In genomic region chr3:156493887-156494286, GRCh38 we compare ENCODE assay signal across 21 cellular contexts.
"Had no signal": no experiment of that assay in that cellular context is flagged by ENCODE, and none has a peak within 500 bp of the region (broad histone marks: within the 10 kb centered on the region; RNA-seq: fewer than 3 reads in every experiment).

No MANE protein-coding gene starts in this region.

- H3K9me3 ChIP-seq: adrenal gland, uterus had no signal

- FAIRE-seq: endometrium, keratinocyte had no signal

- H3K4me3 ChIP-seq: adrenal gland, breast epithelium, lower lobe of right lung, tibial nerve, uterus had no signal

- ATAC-seq: activated CD4-positive, CD25-positive, alpha-beta regulatory T cell treated with anti-CD3 and anti-CD28 coated beads, Interleukin-2, amount 50 U/mL, for 24 hours; activated naive CD4-positive, alpha-beta T cell treated with anti-CD3 and anti-CD28 coated beads, Interleukin-2, amount 50 U/mL, for 72 hours; lower lobe of right lung had no signal

- H3K27me3 ChIP-seq: adrenal gland, breast epithelium, tibial nerve, uterus had no signal

- DNase-seq: activated CD4-positive, alpha-beta T cell treated with anti-CD3 and anti-CD28 coated beads, Interleukin-2, amount 50 U/mL, for 1 hour; activated gamma-delta T cell treated with Interleukin-2 at 50 U/mL for 16 hours; adrenal gland; cortex of kidney; erythroblast; foreskin melanocyte; glutamatergic neuron; hippocampal formation; lower lobe of right lung; nephron progenitor cell; nucleus accumbens; retina; stimulated activated CD4-positive, alpha-beta T cell treated with anti-CD3 and anti-CD28 coated beads, Interleukin-2, amount 100 ng/mL, for 24 hours; stimulated activated naive CD4-positive, alpha-beta T cell treated with Interleukin-2 at 50 U/mL for 16 hours; uterus had no signal

- H3K4me1 ChIP-seq: adrenal gland, breast epithelium, lower lobe of right lung, uterus had no signal

- H3K36me3 ChIP-seq: adrenal gland, breast epithelium, lower lobe of right lung, tibial nerve, uterus had no signal

- H3K27ac ChIP-seq: adrenal gland, breast epithelium, lower lobe of right lung, tibial nerve, uterus had no signal
